ENCODE assay signal across 1 cellular context in the genomic region with DNA sequence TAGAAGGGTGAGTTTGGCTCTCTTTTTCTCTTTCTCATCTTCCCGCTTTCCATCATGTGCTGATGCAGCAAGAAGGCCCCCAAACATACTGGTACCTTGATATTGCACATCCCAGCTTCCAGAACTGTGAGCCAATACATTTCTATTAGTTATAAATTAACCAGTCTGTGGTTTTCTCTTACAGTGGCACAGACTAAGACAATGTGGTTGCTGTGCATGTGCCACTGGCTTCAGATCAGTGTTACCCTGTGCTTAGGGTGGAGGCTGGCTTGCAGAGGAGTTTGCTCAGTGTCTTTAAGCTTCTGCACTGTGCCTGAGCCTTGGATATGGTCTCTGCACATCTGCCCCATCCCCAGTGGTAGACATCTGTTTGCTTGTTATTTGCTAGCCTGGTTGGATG.
TF ChIP-seq lines count a peak whose summit lies in the region.

No MANE protein-coding gene starts in this region.

TF ChIP-seq in GM12878, 131 proteins besides CTCF, POLR2A, EP300 and RAD21:
- TF ChIP-seq KDM1A (IDR thresholded peaks at IDR 0.05; ENCODE audit: borderline replicate concordance) (no peak), ESRRA (IDR thresholded peaks at IDR 0.05; ENCODE audit: low read length) (no peak), DPF2 (IDR thresholded peaks at IDR 0.05) (no peak), CREB1 (IDR thresholded peaks at IDR 0.05; ENCODE audit: low read depth) (no peak), CHD1 (IDR thresholded peaks at IDR 0.05; ENCODE audit: low read depth, low read length) (no peak)
